8 cellular contexts compared by ENCODE assay signal in the genomic region with DNA sequence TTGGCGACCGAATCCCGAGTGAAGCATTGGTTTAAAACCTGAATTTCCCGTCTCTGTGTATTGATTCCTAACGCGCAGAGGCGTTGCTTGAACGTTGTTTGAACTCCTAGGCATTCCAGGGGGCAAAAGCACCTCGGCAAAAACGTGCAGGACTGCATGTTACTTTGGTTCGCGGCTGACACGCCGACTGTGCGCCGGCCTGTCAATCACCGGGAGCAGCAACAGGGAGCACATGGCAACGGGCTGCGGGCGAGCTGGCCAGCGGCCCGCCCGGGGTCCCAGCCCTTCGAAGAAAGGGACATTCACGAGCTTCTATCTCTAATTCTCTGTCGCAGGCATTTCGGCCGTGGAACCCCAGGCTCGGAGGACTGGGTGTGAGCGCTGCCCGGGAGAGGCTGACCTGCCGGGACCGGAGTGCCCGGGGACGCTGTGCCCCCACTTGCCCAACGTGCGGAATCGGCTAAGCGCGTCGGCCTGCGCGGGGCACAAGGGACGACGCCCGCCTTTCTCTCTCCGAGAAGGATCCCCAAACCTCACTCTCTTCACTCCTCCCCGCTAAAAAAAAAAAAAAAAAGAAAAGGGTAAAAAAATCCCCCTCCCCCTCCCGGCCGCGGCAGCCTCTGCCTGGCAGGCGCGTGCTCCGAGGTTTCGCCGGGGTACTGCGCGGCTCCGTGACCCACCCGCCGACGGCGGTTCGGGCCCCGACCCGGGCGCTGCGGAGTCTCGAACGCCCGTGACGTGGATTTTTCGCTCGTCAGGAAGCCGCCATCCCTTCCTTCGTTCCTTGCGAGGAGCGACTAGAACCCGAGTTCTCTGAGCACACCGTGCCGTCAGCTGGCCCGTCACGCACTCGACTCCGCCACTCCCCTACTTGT. TPM values are rescaled to one million over a fixed set of nuclear protein-coding genes. Genes with fewer than 3 reads are reported as not detected.
A peak's percentile ranks its signal among the peaks of the same experiment; 100 is the strongest.
DNase-seq lines count a peak whose midpoint lies in the region; ATAC-seq, FAIRE-seq and TF ChIP-seq lines count a peak whose summit lies in the region.

No MANE protein-coding gene starts in this region.

- peaks cover 28% of the 10 kb centered on the region for H3K4me1 Mint-ChIP-seq in T-helper 2 cell treated with Interferon-gamma antibody and Interleukin-4, amounts not matched to agents 5 μg/mL and 100 μg/mL, for 36 hours (ENCODE audit: low read depth)

- DNase-seq in D341Med (ENCODE audit: low spot score) (peak; percentile 71), bronchial epithelial cell (ENCODE audit: low read depth) (peak; percentile 63), kidney epithelial cell (ENCODE audit: low read depth) (no peak)
- DNase-seq in T-helper 2 cell treated with Interferon-gamma antibody and Interleukin-4, amounts not matched to agents 5 μg/mL and 100 μg/mL, for 36 hours (ENCODE audit: low spot score), result peak; percentile 49
- peak; percentile 26 to 40 for DNase-seq in stimulated activated CD4-positive, alpha-beta T cell treated with anti-CD3 and anti-CD28 coated beads, Interleukin-15, amount 100 ng/mL, for 48 hours (ENCODE audit: low read depth in 2 of 2)

- H3K27me3 ChIP-seq in bronchial epithelial cell (ENCODE audit: control insufficient read depth, insufficient read depth, low read length) (no peaks in the 10 kb centered on the region), kidney epithelial cell (ENCODE audit: control insufficient read depth, insufficient read depth, low read length) (no peaks in the 10 kb centered on the region)

- peak overlapping the region; percentile 87 for H3K27ac Mint-ChIP-seq in T-helper 2 cell treated with Interferon-gamma antibody and Interleukin-4, amounts not matched to agents 5 μg/mL and 100 μg/mL, for 36 hours

- no peak for TF ChIP-seq CTCF in bronchial epithelial cell (IDR thresholded peaks at IDR 0.05; ENCODE audit: insufficient read depth, low read length, severe bottlenecking)
- TF ChIP-seq CTCF in kidney epithelial cell (IDR thresholded peaks at IDR 0.05; ENCODE audit: insufficient read depth, low read length, poor library complexity, severe bottlenecking), result no peak

- H3K36me3 Mint-ChIP-seq in T-helper 2 cell treated with Interferon-gamma antibody and Interleukin-4, amounts not matched to agents 5 μg/mL and 100 μg/mL, for 36 hours (ENCODE audit: low read depth), result peaks cover 22% of the 10 kb centered on the region

- ATAC-seq in GM21717 (IDR thresholded peaks at IDR 0.05; ENCODE audit: unreplicated experiment) (peak; percentile 21), GM18873 (IDR thresholded peaks at IDR 0.05; ENCODE audit: low FRiP score, unreplicated experiment) (no peak)

- H3K9me3 Mint-ChIP-seq in T-helper 2 cell treated with Interferon-gamma antibody and Interleukin-4, amounts not matched to agents 5 μg/mL and 100 μg/mL, for 36 hours, result no peaks in the 10 kb centered on the region

- H3K9me3 ChIP-seq in KOPT-K1 (ENCODE audit: insufficient read depth, low read length, poor library complexity, severe bottlenecking), result no peaks in the 10 kb centered on the region

- H3K4me3 ChIP-seq in bronchial epithelial cell (ENCODE audit: low read depth, low read length) (peak overlapping the region; percentile 74), kidney epithelial cell (ENCODE audit: low read depth, low read length) (peak overlapping the region; percentile 58)

- H3K27me3 Mint-ChIP-seq in T-helper 2 cell treated with Interferon-gamma antibody and Interleukin-4, amounts not matched to agents 5 μg/mL and 100 μg/mL, for 36 hours (ENCODE audit: low read depth), result peaks cover 12% of the 10 kb centered on the region

- FAIRE-seq in bronchial epithelial cell (lab: Jason Lieb, UNC), result no peak

- H3K36me3 ChIP-seq in KOPT-K1 (ENCODE audit: insufficient read depth, low read length) (peaks cover 17% of the 10 kb centered on the region), bronchial epithelial cell (ENCODE audit: control insufficient read depth, insufficient read depth, low read length) (peaks cover 2% of the 10 kb centered on the region), kidney epithelial cell (ENCODE audit: control insufficient read depth, insufficient read depth, low read length) (peaks cover 2% of the 10 kb centered on the region)

- H3K4me3 Mint-ChIP-seq in T-helper 2 cell treated with Interferon-gamma antibody and Interleukin-4, amounts not matched to agents 5 μg/mL and 100 μg/mL, for 36 hours, result peak overlapping the region; percentile 92

- peak overlapping the region; percentile 71 for H3K27ac ChIP-seq in KOPT-K1 (ENCODE audit: low read depth, low read length, poor library complexity, severe bottlenecking)

RNA-seq across cellular contexts. Expression of gene SPRY1, which starts 0.9 kb away (rescaled TPM):
- total RNA-seq in bronchial epithelial cell (3.2 and 3.3 TPM in 2 replicates), kidney epithelial cell (4.8 and 9.1 TPM in 2 replicates)
